In the genomic region with DNA sequence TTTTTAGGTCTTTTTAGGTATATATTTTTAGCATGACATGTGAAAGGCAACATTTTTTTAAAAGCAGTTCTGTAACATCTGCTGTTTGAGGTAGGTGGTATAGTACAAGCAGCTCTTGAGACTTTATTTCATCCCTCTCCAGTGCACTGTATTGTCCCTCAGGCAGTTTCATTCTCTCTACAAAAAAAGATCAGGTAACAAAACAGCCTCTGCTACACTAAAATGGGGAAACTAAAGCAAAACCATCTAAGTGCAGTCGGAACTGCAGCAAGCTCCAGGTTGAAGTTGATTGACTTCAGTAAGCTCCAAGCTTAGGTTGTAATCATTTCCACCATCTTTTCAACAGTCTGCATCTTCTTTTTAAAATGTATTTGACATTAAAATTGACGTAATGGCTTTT, we compare ENCODE assay signal across 12 cellular contexts.
DNase-seq lines count a peak whose midpoint lies in the region; ATAC-seq and TF ChIP-seq lines count a peak whose summit lies in the region.
"Had no signal": no experiment of that assay in that cellular context is flagged by ENCODE, and none has a peak within 500 bp of the region (broad histone marks: within the 10 kb centered on the region; RNA-seq: fewer than 3 reads in every experiment).

No MANE protein-coding gene starts in this region.

- in situ Hi-C loops in mammary epithelial cell (cut with MboI; ENCODE audit: low sequenced_read_pairs in 2 of 2) = no loop called here

- H3K27me3 ChIP-seq in left ventricle myocardium inferior (ENCODE audit: low read depth) (no peaks in the 10 kb centered on the region), mammary epithelial cell (ENCODE audit: insufficient read depth, low read length) (no peaks in the 10 kb centered on the region)

- WGBS in mammary epithelial cell (ENCODE audit: low coverage, missing lambda C conversion rate) = 84% methylated on average over 2 of the region's 2 CpGs

- H3K9me3 ChIP-seq in left ventricle myocardium inferior (replicated peaks) = peaks cover 6% of the 10 kb centered on the region
- H3K9me3 ChIP-seq in mammary epithelial cell (replicated peaks; ENCODE audit: insufficient read depth, low read length) = no peaks in the 10 kb centered on the region

- H3K4me3 ChIP-seq in left ventricle myocardium inferior (no peak overlapping the region), mammary epithelial cell (replicated peaks in 1 of 3; ENCODE audit: insufficient read depth in 1 of 3, low read depth in 2 of 3, low read length in 3 of 3) (no peak overlapping the region)

- H2AFZ ChIP-seq in mammary epithelial cell (ENCODE audit: low read depth, low read length) = no peak overlapping the region

- dilution Hi-C loops in mammary epithelial cell (cut with HindIII; ENCODE audit: low sequenced_read_pairs) = no loop called here

- no peaks in the 10 kb centered on the region for H3K79me2 ChIP-seq in mammary epithelial cell (ENCODE audit: insufficient read depth, low read length)

- intact Hi-C loops in left ventricle myocardium inferior (cut with micrococcal nuclease) = no loop called here
- intact Hi-C loops in cardiac septum (cut with DNase I) = no loop called here
- intact Hi-C loops in mammary epithelial cell (cut with micrococcal nuclease) = no loop called here

- H3K27ac ChIP-seq in left ventricle myocardium inferior (replicated peaks) (peak overlapping the region; percentile 51), mammary epithelial cell (ENCODE audit: insufficient read depth, low read depth, low read length) (no peak overlapping the region)

- CTCF ChIA-PET in mammary epithelial cell (lab: Charles Lee; ENCODE audit: low non-redundant PET) = no interaction called here

- H3K4me2 ChIP-seq in mammary epithelial cell (ENCODE audit: insufficient read depth, low read depth, low read length) = no peak overlapping the region

- peak; percentile 71 for ATAC-seq in HG02610 (IDR thresholded peaks at IDR 0.05; ENCODE audit: unreplicated experiment)
- peak; percentile 70 for ATAC-seq in HG03378 (IDR thresholded peaks at IDR 0.05; ENCODE audit: unreplicated experiment)

- no peak overlapping the region for H3K9ac ChIP-seq in mammary epithelial cell (ENCODE audit: insufficient read depth, low read length)

- H3K36me3 ChIP-seq in left ventricle myocardium inferior (no peaks in the 10 kb centered on the region), mammary epithelial cell (ENCODE audit: insufficient read depth, low read length) (no peaks in the 10 kb centered on the region)

- H3K4me1 ChIP-seq in left ventricle myocardium inferior (peaks cover 5% of the 10 kb centered on the region), mammary epithelial cell (ENCODE audit: insufficient read depth, low read length) (no peaks in the 10 kb centered on the region)

- no TSS peak for BruUV-seq in mammary epithelial cell (replicated peaks; lab: Mats Ljungman, UMichigan)

- no peak for DNase-seq in left ventricle myocardium inferior
- DNase-seq in cardiac septum (ENCODE audit: low spot score) = no peak
- DNase-seq in NCI-H128 (lab: John Stamatoyannopoulos, UW; ENCODE audit: unreplicated experiment) = no peak
- DNase-seq in NAMALWA (ENCODE audit: low spot score) = no peak
- no peak for DNase-seq in stimulated activated CD4-positive, alpha-beta T cell treated with anti-CD3 and anti-CD28 coated beads, Interleukin-15, amount 100 ng/mL, for 24 hours
- DNase-seq in mammary epithelial cell = no peak
- DNase-seq: GOT3, mesenchymal stem cell, NCI-H524 treated with DMSO at 0.1 percent for 48 hours, substantia nigra had no signal

- no peak for TF ChIP-seq CTCF in left ventricle myocardium inferior (IDR thresholded peaks at IDR 0.05; ENCODE audit: borderline replicate concordance)
- TF ChIP-seq CTCF in mammary epithelial cell (conservative IDR thresholded peaks at IDR 0.05 in 1 of 2, IDR thresholded peaks at IDR 0.05 in 1 of 2; ENCODE audit: extremely low read depth in 1 of 2, insufficient read depth in 1 of 2, low read depth in 1 of 2, low read length in 2 of 2) = no peak

- H4K20me1 ChIP-seq in mammary epithelial cell (ENCODE audit: insufficient read depth, low read length) = no peaks in the 10 kb centered on the region
